In the genomic region with DNA sequence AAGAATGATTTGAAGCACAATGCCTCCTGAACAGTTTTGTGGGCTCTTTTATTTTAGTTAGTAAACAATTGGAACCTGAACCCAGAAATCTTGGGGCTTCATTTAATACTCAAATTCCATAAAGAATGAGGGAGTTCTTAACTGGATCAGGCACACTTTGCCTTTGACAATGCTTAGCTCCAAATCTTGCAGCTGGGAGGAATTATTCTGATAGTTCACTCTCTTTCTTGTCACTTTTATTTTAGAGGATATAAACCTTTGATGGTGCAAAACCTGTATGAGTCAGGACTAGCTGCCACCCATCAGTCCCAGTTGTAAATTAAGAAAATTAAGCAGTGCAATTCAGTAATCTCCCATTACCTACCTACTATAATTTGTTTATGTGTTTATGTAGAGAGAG, we compare ENCODE assay signal across 28 cellular contexts.
"Had no signal": no experiment of that assay in that cellular context is flagged by ENCODE, and none has a peak within 500 bp of the region (broad histone marks: within the 10 kb centered on the region; RNA-seq: fewer than 3 reads in every experiment).

No MANE protein-coding gene starts in this region.

- H3K36me3 ChIP-seq: neutrophil, pancreas, spleen, suprapubic skin, tibial artery, transverse colon, upper lobe of right lung, uterus had no signal

- H3K4me3 ChIP-seq: pancreas, psoas muscle, skin epidermis, smooth muscle cell, spleen, suprapubic skin, testis, tibial artery, transverse colon, upper lobe of right lung, uterus had no signal

- ATAC-seq: naive thymus-derived CD4-positive, alpha-beta T cell; natural killer cell; pancreas; psoas muscle; right cardiac atrium; sciatic nerve; stimulated activated memory B cell treated with anti-CD40 and anti-IgM and Interleukin-4, amounts not matched to agents 10 μg/mL and 1 μg/mL and 100 μg/mL, for 72 hours; stimulated activated naive CD8-positive, alpha-beta T cell treated with anti-CD3 and anti-CD28 coated beads, Interleukin-15, amount 100 ng/mL, for 72 hours; stimulated activated naive CD8-positive, alpha-beta T cell treated with anti-CD3 and anti-CD28 coated beads, Interleukin-15, Interleukin-2, amounts not matched to agents 100 U/mL and 50 U/mL, for 24 hours; upper lobe of right lung had no signal

- H3K27me3 ChIP-seq: neutrophil, pancreas, spleen, suprapubic skin, testis, tibial artery, transverse colon, upper lobe of right lung, uterus had no signal

- H3K9me3 ChIP-seq: neutrophil, pancreas, psoas muscle, spleen, suprapubic skin, testis, tibial artery, transverse colon, upper lobe of right lung, uterus had no signal

- H3K27ac ChIP-seq: neutrophil, pancreas, psoas muscle, skin epidermis, spleen, suprapubic skin, testis, tibial artery, transverse colon, upper lobe of right lung had no signal

- H3K4me1 ChIP-seq: pancreas, psoas muscle, spleen, suprapubic skin, testis, tibial artery, transverse colon, upper lobe of right lung, uterus had no signal

- DNase-seq: naive thymus-derived CD4-positive, alpha-beta T cell; natural killer cell; nephron progenitor cell; nucleus accumbens; pancreas; psoas muscle; right cardiac atrium; spleen; stimulated activated CD4-positive, alpha-beta T cell treated with anti-CD3 and anti-CD28 coated beads, Interleukin-12 subunit alpha, Interleukin-12 subunit beta, amount 100 ng/mL, for 4 hours; stimulated activated CD4-positive, alpha-beta T cell treated with anti-CD3 and anti-CD28 coated beads, Interleukin-1b, Interleukin-23, amount 100 ng/mL, for 48 hours; stimulated activated CD4-positive, alpha-beta T cell treated with anti-CD3 and anti-CD28 coated beads, Interleukin-4, amount 100 ng/mL, for 1 hour; stimulated activated CD4-positive, alpha-beta T cell treated with anti-CD3 and anti-CD28 coated beads, Interleukin-4, amount 100 ng/mL, for 4 hours; stimulated activated CD8-positive, alpha-beta memory T cell treated with anti-CD3 and anti-CD28 coated beads, Interleukin-4, amount 100 ng/mL, for 48 hours; stimulated activated naive CD4-positive, alpha-beta T cell; stimulated activated naive CD8-positive, alpha-beta T cell treated with anti-CD3 and anti-CD28 coated beads, Interleukin-15, amount 100 ng/mL, for 72 hours; stimulated activated naive CD8-positive, alpha-beta T cell treated with anti-CD3 and anti-CD28 coated beads, Interleukin-15, Interleukin-2, amounts not matched to agents 100 U/mL and 50 U/mL, for 24 hours; substantia nigra; testis; tibial artery; transverse colon; upper lobe of right lung; uterus had no signal
